ENCODE assay signal across 19 cellular contexts in genomic region chr6:22442826-22443225, GRCh38.
DNase-seq lines count a peak whose midpoint lies in the region; ATAC-seq, FAIRE-seq and TF ChIP-seq lines count a peak whose summit lies in the region.
"Had no signal": no experiment of that assay in that cellular context is flagged by ENCODE, and none has a peak within 500 bp of the region (broad histone marks: within the 10 kb centered on the region; RNA-seq: fewer than 3 reads in every experiment).

No MANE protein-coding gene starts in this region.

- no peak overlapping the region for H2BK15ac ChIP-seq in mesenchymal stem cell (ENCODE audit: low read depth, poor library complexity, severe bottlenecking)

- ATAC-seq in GM21528 (IDR thresholded peaks at IDR 0.05; ENCODE audit: low FRiP score, unreplicated experiment) (no peak), GM18909 (IDR thresholded peaks at IDR 0.05; ENCODE audit: poor library complexity, unreplicated experiment) (no peak)
- ATAC-seq: gastrocnemius medialis; HCT116; stimulated activated memory B cell treated with anti-CD40 and anti-IgM and Interleukin-4, amounts not matched to agents 10 μg/mL and 1 μg/mL and 100 μg/mL, for 72 hours had no signal

- no peaks in the 10 kb centered on the region for H3K36me3 ChIP-seq in mesenchymal stem cell (ENCODE audit: control insufficient read depth in 1 of 2, insufficient read depth in 2 of 2, low read depth in 1 of 2, low read length in 2 of 2)
- no peaks in the 10 kb centered on the region for H3K36me3 ChIP-seq in esophagus muscularis mucosa
- H3K36me3 ChIP-seq: ascending aorta, gastrocnemius medialis had no signal

- no peak overlapping the region for H2BK120ac ChIP-seq in mesenchymal stem cell (ENCODE audit: low read depth, low read length)

- intact Hi-C loops in esophagus muscularis mucosa (cut with DNase I) = no loop called here

- WGBS in mesenchymal stem cell = 45% methylated on average over 1 of the region's 1 CpG
- 60% methylated on average over 1 of the region's 1 CpG for WGBS in esophagus muscularis mucosa

- H3K27ac ChIP-seq in mesenchymal stem cell (ENCODE audit: low read length, poor library complexity, severe bottlenecking) = no peak overlapping the region
- no peak overlapping the region for H3K27ac ChIP-seq in esophagus muscularis mucosa (replicated peaks in 1 of 4)
- H3K27ac ChIP-seq: gastrocnemius medialis, PC-9 had no signal

- no peak for TF ChIP-seq POLR2A in esophagus muscularis mucosa (IDR thresholded peaks at IDR 0.05; ENCODE audit: low read depth)

- H3K9me3 ChIP-seq in mesenchymal stem cell (ENCODE audit: control insufficient read depth, low read length) = no peaks in the 10 kb centered on the region
- H3K9me3 ChIP-seq in esophagus muscularis mucosa = no peaks in the 10 kb centered on the region
- H3K9me3 ChIP-seq: ascending aorta, gastrocnemius medialis had no signal

- peak overlapping the region; percentile 27 to 66 for H2BK12ac ChIP-seq in mesenchymal stem cell (ENCODE audit: low read length in 2 of 2)

- peaks cover 4% of the 10 kb centered on the region for H3K4me1 ChIP-seq in mesenchymal stem cell (ENCODE audit: control insufficient read depth, insufficient read depth, low read depth, low read length)
- peaks cover 6 to 19% (median 16%) of the 10 kb centered on the region in 4 donors for H3K4me1 ChIP-seq in esophagus muscularis mucosa

- FAIRE-seq in HTR-8/SVneo (lab: Jason Lieb, UNC) = peak; percentile 71

- H3K14ac ChIP-seq in mesenchymal stem cell (ENCODE audit: low read length in 2 of 2) = peak overlapping the region in 1 of 2 experiments; percentile 68

- no peak overlapping the region for H2AFZ ChIP-seq in mesenchymal stem cell (ENCODE audit: low read depth, low read length)
- H2AFZ ChIP-seq: PC-9 had no signal

- H4K8ac ChIP-seq in mesenchymal stem cell (ENCODE audit: low read length) = peak overlapping the region; percentile 60

- no peak for TF ChIP-seq EP300 in esophagus muscularis mucosa (IDR thresholded peaks at IDR 0.05)

- DNase-seq in AG20443 (ENCODE audit: low spot score) = peak; percentile 19
- peak; percentile 5 for DNase-seq in HTR-8/SVneo (ENCODE audit: insufficient read length, low spot score)
- DNase-seq in dedifferentiated amniotic fluid mesenchymal stem cell (ENCODE audit: extremely low spot score) = peak; percentile 32
- peak; percentile 17 for DNase-seq in mesenchymal stem cell
- no peak for DNase-seq in D341Med (ENCODE audit: low spot score)
- no peak for DNase-seq in esophagus muscularis mucosa (ENCODE audit: extremely low spot score)
- DNase-seq: activated gamma-delta T cell treated with Interleukin-2 at 50 U/mL for 16 hours, DMS53, gastrocnemius medialis, mesendoderm, NCI-H1048, nucleus accumbens, PC-9 had no signal

- no peak overlapping the region for H3K4me2 ChIP-seq in mesenchymal stem cell (ENCODE audit: low read length, poor library complexity, severe bottlenecking)
- H3K4me2 ChIP-seq: PC-9 had no signal

- H2AK5ac ChIP-seq in mesenchymal stem cell (ENCODE audit: low read length, severe bottlenecking) = peak overlapping the region; percentile 67

- H3K18ac ChIP-seq in mesenchymal stem cell (ENCODE audit: low read depth in 1 of 2, low read length in 2 of 2) = peak overlapping the region; percentile 87 to 93

- peak overlapping the region in 1 of 2 experiments; percentile 57 for H3K4ac ChIP-seq in mesenchymal stem cell (ENCODE audit: low read depth in 1 of 2, low read length in 2 of 2)

- TF ChIP-seq CTCF in esophagus muscularis mucosa (IDR thresholded peaks at IDR 0.05) = no peak

- no peak overlapping the region for H3K23ac ChIP-seq in mesenchymal stem cell (ENCODE audit: low read length in 2 of 2)

- H4K91ac ChIP-seq in mesenchymal stem cell (ENCODE audit: low read length) = peak overlapping the region; percentile 85

- no peaks in the 10 kb centered on the region for H3K79me1 ChIP-seq in mesenchymal stem cell (replicated peaks; ENCODE audit: low read length, poor library complexity, severe bottlenecking)

- no peaks in the 10 kb centered on the region for H3K27me3 ChIP-seq in mesenchymal stem cell (ENCODE audit: control insufficient read depth in 1 of 2, insufficient read depth in 1 of 2, low read length in 2 of 2)
- H3K27me3 ChIP-seq in esophagus muscularis mucosa = no peaks in the 10 kb centered on the region
- H3K27me3 ChIP-seq: ascending aorta, gastrocnemius medialis had no signal

- H2BK5ac ChIP-seq in mesenchymal stem cell (ENCODE audit: low read depth, low read length, poor library complexity, severe bottlenecking) = no peak overlapping the region

- H3K4me3 ChIP-seq in mesenchymal stem cell (ENCODE audit: insufficient read depth in 1 of 2, low read depth in 1 of 2, low read length in 2 of 2) = no peak overlapping the region
- no peak overlapping the region for H3K4me3 ChIP-seq in esophagus muscularis mucosa
- H3K4me3 ChIP-seq: ascending aorta, gastrocnemius medialis, PC-9, skin epidermis had no signal

- peak overlapping the region; percentile 25 for H3K9ac ChIP-seq in mesenchymal stem cell (ENCODE audit: low read length)

Comparison
In these comparisons a context has a peak if more than half of its experiments do, and no peak if none do; other contexts are left out.
1. DNase-seq: peak in AG20443 (single experiment), HTR-8/SVneo (single experiment), dedifferentiated amniotic fluid mesenchymal stem cell (single experiment) and mesenchymal stem cell (single experiment); none in D341Med (single experiment) and esophagus muscularis mucosa (single experiment).